27 cellular contexts compared by ENCODE assay signal in the genomic region with DNA sequence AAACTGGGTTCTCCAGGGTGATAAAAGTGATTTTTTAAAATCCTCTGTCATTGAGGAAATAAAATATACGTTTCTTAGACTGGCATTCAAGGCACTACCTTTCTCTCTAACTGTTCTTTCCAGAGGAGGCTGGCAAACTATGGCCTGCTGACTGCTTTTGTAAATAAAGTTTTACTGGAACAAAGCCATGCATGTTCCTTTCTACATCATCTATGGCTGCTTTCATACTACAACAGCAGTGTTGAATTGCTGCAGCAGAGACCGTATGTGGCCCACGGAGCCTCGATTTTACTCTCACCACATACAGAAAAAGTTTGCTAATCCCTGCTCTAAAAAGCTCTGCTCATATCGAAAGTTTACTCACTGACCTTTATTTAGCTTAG. TPM values are rescaled to one million over a fixed set of nuclear protein-coding genes. Genes with fewer than 3 reads are reported as not detected.
DNase-seq lines count a peak whose midpoint lies in the region; ATAC-seq and TF ChIP-seq lines count a peak whose summit lies in the region.
"Had no signal": no experiment of that assay in that cellular context is flagged by ENCODE, and none has a peak within 500 bp of the region (broad histone marks: within the 10 kb centered on the region; RNA-seq: fewer than 3 reads in every experiment).

No MANE protein-coding gene starts in this region.

- H3K9me3 Mint-ChIP-seq in chondrocyte (ENCODE audit: low read depth) (no peaks in the 10 kb centered on the region), nephron progenitor cell (peaks cover 4% of the 10 kb centered on the region)
- H3K9me3 Mint-ChIP-seq: activated naive CD8-positive, alpha-beta T cell treated with anti-CD3 and anti-CD28 coated beads, Interleukin-2, amount 50 U/mL, for 24 hours; central memory CD8-positive, alpha-beta T cell; GM23338; IgD-negative memory B cell; naive thymus-derived CD8-positive, alpha-beta T cell had no signal

- TF ChIP-seq EP300 in suprapubic skin (IDR thresholded peaks at IDR 0.05), result no peak

- WGBS in suprapubic skin, result 74% methylated on average over 5 of the region's 5 CpGs

- H3K27ac ChIP-seq in subcutaneous abdominal adipose tissue (ENCODE audit: low read depth, low read length), result peak overlapping the region; percentile 15
- H3K27ac ChIP-seq in suprapubic skin, result no peak overlapping the region
- H3K27ac ChIP-seq: BLaER1 treated with 17β-estradiol and CSF1 and Interleukin-3, amounts not matched to agents 10 nM and 100 nM; lower lobe of right lung; skin epidermis had no signal

- H3K36me3 Mint-ChIP-seq in chondrocyte (ENCODE audit: low read depth) (peaks cover 15% of the 10 kb centered on the region), nephron progenitor cell (ENCODE audit: low read depth) (peaks cover 59% of the 10 kb centered on the region)
- H3K36me3 Mint-ChIP-seq: IgD-negative memory B cell; naive thymus-derived CD8-positive, alpha-beta T cell had no signal

- no peak for TF ChIP-seq CTCF in chondrocyte (IDR thresholded peaks at IDR 0.05)
- TF ChIP-seq CTCF in nephron progenitor cell (IDR thresholded peaks at IDR 0.05), result no peak
- no peak for TF ChIP-seq CTCF in suprapubic skin (IDR thresholded peaks at IDR 0.05)

- H3K4me1 ChIP-seq in subcutaneous abdominal adipose tissue (ENCODE audit: control insufficient read depth in 5 of 5, insufficient read depth in 5 of 5, low read length in 5 of 5) (peaks cover 0 to 14% (median 6%) of the 10 kb centered on the region in 5 donors), suprapubic skin (peaks cover 1% of the 10 kb centered on the region)

- H3K27me3 Mint-ChIP-seq in chondrocyte (ENCODE audit: low read depth) (no peaks in the 10 kb centered on the region), nephron progenitor cell (ENCODE audit: low read depth, poor library complexity) (no peaks in the 10 kb centered on the region)
- H3K27me3 Mint-ChIP-seq: activated naive CD8-positive, alpha-beta T cell treated with anti-CD3 and anti-CD28 coated beads, Interleukin-2, amount 50 U/mL, for 24 hours; central memory CD8-positive, alpha-beta T cell; IgD-negative memory B cell had no signal

- no peak for ATAC-seq in GM19328 (IDR thresholded peaks at IDR 0.05; ENCODE audit: unreplicated experiment)
- ATAC-seq: activated CD4-positive, CD25-positive, alpha-beta regulatory T cell treated with anti-CD3 and anti-CD28 coated beads, Interleukin-2, amount 50 U/mL, for 24 hours; activated naive CD8-positive, alpha-beta T cell treated with anti-CD3 and anti-CD28 coated beads, Interleukin-2, amount 50 U/mL, for 24 hours; GM23338; naive thymus-derived CD8-positive, alpha-beta T cell had no signal

- H3K27me3 ChIP-seq in subcutaneous abdominal adipose tissue (ENCODE audit: control insufficient read depth in 5 of 5, insufficient read depth in 4 of 5, low read length in 5 of 5), result no peaks in the 10 kb centered on the region
- H3K27me3 ChIP-seq in suprapubic skin, result no peaks in the 10 kb centered on the region
- H3K27me3 ChIP-seq: BLaER1 treated with 17β-estradiol and CSF1 and Interleukin-3, amounts not matched to agents 10 nM and 100 nM had no signal

- H3K36me3 ChIP-seq in subcutaneous abdominal adipose tissue (ENCODE audit: control insufficient read depth in 5 of 5, insufficient read depth in 5 of 5, low read length in 5 of 5) (peaks cover 5 to 22% (median 15%) of the 10 kb centered on the region in 5 donors), suprapubic skin (peaks cover 12% of the 10 kb centered on the region)

- peaks cover 24% of the 10 kb centered on the region for H3K4me1 Mint-ChIP-seq in chondrocyte (ENCODE audit: low read depth)
- H3K4me1 Mint-ChIP-seq in nephron progenitor cell, result peaks cover 57% of the 10 kb centered on the region
- H3K4me1 Mint-ChIP-seq: activated naive CD8-positive, alpha-beta T cell treated with anti-CD3 and anti-CD28 coated beads, Interleukin-2, amount 50 U/mL, for 24 hours; central memory CD8-positive, alpha-beta T cell had no signal

- H3K27ac Mint-ChIP-seq in chondrocyte (ENCODE audit: unreplicated experiment), result peak overlapping the region; percentile 22
- H3K27ac Mint-ChIP-seq in nephron progenitor cell, result peak overlapping the region; percentile 53
- H3K27ac Mint-ChIP-seq: activated naive CD8-positive, alpha-beta T cell treated with anti-CD3 and anti-CD28 coated beads, Interleukin-2, amount 50 U/mL, for 24 hours; GM23338; IgD-negative memory B cell; naive thymus-derived CD8-positive, alpha-beta T cell had no signal

- DNase-seq in NCI-H446 treated with DMSO at 0.1 percent for 48 hours (lab: John Stamatoyannopoulos, UW) (peak; percentile 49), chondrocyte (ENCODE audit: low spot score) (no peak), nephron progenitor cell (no peak), NCI-H1092 (lab: John Stamatoyannopoulos, UW) (no peak), suprapubic skin (ENCODE audit: low spot score in 2 of 2) (no peak)
- DNase-seq: activated CD4-positive, alpha-beta T cell treated with anti-CD3 and anti-CD28 coated beads, Interleukin-2, amount 50 U/mL, for 4 hours; activated naive CD4-positive, alpha-beta T cell; activated naive CD8-positive, alpha-beta T cell treated with anti-CD3 and anti-CD28 coated beads, Interleukin-2, amount 50 U/mL, for 24 hours; COR-L47; foreskin melanocyte; kidney; lower lobe of right lung; naive thymus-derived CD8-positive, alpha-beta T cell; NCI-H1092 treated with DMSO at 0.1 percent for 48 hours; NCI-H1694 treated with DMSO at 0.1 percent for 48 hours; nucleus accumbens; OCI-M1; stimulated activated naive CD4-positive, alpha-beta T cell; T-helper 2 cell had no signal

- H3K4me3 Mint-ChIP-seq in chondrocyte (ENCODE audit: unreplicated experiment), result no peak overlapping the region
- H3K4me3 Mint-ChIP-seq in nephron progenitor cell, result no peak overlapping the region
- H3K4me3 Mint-ChIP-seq: activated naive CD8-positive, alpha-beta T cell treated with anti-CD3 and anti-CD28 coated beads, Interleukin-2, amount 50 U/mL, for 24 hours; central memory CD8-positive, alpha-beta T cell; GM23338; IgD-negative memory B cell; naive thymus-derived CD8-positive, alpha-beta T cell had no signal

- H3K4me3 ChIP-seq in subcutaneous abdominal adipose tissue (ENCODE audit: low read depth in 1 of 5, low read length in 5 of 5) (no peak overlapping the region), suprapubic skin (no peak overlapping the region)
- H3K4me3 ChIP-seq: BLaER1 treated with 17β-estradiol and CSF1 and Interleukin-3, amounts not matched to agents 10 nM and 100 nM; GM23338; lower lobe of right lung; skin epidermis had no signal

- no peak for TF ChIP-seq POLR2A in suprapubic skin (IDR thresholded peaks at IDR 0.05)

- no peak overlapping the region for H3K9ac ChIP-seq in subcutaneous abdominal adipose tissue (ENCODE audit: low read length in 5 of 5)
- H3K9ac ChIP-seq: BLaER1 treated with 17β-estradiol and CSF1 and Interleukin-3, amounts not matched to agents 10 nM and 100 nM had no signal

- no peaks in the 10 kb centered on the region for H3K9me3 ChIP-seq in subcutaneous abdominal adipose tissue (ENCODE audit: control insufficient read depth in 5 of 5, low read length in 5 of 5)
- no peaks in the 10 kb centered on the region for H3K9me3 ChIP-seq in suprapubic skin
- H3K9me3 ChIP-seq: BLaER1 treated with 17β-estradiol and CSF1 and Interleukin-3, amounts not matched to agents 10 nM and 100 nM; lower lobe of right lung had no signal

RNA-seq across cellular contexts. Expression of a gene that starts 20.2 kb away (rescaled TPM):
- total RNA-seq in chondrocyte (56.0 to 63.6 TPM (median 56.3 TPM) in 3 replicates), suprapubic skin (10 to 100 TPM; 41.8 to 46.6 (median 43.9) TPM)
